ENCODE assay signal across 1 cellular context in the genomic region with DNA sequence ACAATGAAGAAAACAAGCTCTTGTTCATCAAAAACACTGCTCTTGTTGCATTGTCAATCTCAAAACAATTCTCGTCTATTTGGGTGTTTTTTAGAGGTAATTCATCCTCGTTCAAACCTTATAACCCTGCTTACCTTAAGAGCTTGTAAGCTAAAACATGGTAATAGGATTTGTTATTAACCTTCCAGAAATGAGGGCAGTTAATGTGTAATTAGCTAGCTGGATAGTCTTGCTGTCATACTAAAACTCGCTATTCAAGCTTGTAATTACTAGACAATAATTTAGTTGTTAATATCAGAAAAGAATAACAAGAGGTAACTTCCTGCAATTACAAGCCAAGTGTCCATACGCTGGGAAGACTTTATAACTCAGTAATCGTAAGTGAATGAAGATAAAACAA.
TF ChIP-seq lines count a peak whose summit lies in the region.

No MANE protein-coding gene starts in this region.

TF ChIP-seq in GM23338, 12 proteins besides CTCF, POLR2A, EP300 and RAD21 (continued from another document):
- TF ChIP-seq, protein P1, sequence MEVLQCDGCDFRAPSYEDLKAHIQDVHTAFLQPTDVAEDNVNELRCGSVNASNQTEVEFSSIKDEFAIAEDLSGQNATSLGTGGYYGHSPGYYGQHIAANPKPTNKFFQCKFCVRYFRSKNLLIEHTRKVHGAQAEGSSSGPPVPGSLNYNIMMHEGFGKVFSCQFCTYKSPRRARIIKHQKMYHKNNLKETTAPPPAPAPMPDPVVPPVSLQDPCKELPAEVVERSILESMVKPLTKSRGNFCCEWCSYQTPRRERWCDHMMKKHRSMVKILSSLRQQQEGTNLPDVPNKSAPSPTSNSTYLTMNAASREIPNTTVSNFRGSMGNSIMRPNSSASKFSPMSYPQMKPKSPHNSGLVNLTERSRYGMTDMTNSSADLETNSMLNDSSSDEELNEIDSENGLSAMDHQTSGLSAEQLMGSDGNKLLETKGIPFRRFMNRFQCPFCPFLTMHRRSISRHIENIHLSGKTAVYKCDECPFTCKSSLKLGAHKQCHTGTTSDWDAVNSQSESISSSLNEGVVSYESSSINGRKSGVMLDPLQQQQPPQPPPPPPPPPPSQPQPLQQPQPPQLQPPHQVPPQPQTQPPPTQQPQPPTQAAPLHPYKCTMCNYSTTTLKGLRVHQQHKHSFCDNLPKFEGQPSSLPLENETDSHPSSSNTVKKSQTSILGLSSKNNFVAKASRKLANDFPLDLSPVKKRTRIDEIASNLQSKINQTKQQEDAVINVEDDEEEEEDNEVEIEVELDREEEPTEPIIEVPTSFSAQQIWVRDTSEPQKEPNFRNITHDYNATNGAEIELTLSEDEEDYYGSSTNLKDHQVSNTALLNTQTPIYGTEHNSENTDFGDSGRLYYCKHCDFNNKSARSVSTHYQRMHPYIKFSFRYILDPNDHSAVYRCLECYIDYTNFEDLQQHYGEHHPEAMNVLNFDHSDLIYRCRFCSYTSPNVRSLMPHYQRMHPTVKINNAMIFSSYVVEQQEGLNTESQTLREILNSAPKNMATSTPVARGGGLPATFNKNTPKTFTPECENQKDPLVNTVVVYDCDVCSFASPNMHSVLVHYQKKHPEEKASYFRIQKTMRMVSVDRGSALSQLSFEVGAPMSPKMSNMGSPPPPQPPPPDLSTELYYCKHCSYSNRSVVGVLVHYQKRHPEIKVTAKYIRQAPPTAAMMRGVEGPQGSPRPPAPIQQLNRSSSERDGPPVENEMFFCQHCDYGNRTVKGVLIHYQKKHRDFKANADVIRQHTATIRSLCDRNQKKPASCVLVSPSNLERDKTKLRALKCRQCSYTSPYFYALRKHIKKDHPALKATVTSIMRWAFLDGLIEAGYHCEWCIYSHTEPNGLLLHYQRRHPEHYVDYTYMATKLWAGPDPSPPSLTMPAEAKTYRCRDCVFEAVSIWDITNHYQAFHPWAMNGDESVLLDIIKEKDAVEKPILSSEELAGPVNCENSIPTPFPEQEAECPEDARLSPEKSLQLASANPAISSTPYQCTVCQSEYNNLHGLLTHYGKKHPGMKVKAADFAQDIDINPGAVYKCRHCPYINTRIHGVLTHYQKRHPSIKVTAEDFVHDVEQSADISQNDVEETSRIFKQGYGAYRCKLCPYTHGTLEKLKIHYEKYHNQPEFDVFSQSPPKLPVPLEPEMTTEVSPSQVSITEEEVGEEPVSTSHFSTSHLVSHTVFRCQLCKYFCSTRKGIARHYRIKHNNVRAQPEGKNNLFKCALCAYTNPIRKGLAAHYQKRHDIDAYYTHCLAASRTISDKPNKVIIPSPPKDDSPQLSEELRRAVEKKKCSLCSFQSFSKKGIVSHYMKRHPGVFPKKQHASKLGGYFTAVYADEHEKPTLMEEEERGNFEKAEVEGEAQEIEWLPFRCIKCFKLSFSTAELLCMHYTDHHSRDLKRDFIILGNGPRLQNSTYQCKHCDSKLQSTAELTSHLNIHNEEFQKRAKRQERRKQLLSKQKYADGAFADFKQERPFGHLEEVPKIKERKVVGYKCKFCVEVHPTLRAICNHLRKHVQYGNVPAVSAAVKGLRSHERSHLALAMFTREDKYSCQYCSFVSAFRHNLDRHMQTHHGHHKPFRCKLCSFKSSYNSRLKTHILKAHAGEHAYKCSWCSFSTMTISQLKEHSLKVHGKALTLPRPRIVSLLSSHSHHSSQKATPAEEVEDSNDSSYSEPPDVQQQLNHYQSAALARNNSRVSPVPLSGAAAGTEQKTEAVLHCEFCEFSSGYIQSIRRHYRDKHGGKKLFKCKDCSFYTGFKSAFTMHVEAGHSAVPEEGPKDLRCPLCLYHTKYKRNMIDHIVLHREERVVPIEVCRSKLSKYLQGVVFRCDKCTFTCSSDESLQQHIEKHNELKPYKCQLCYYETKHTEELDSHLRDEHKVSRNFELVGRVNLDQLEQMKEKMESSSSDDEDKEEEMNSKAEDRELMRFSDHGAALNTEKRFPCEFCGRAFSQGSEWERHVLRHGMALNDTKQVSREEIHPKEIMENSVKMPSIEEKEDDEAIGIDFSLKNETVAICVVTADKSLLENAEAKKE (CRISPR knock-in tag; IDR thresholded peaks at IDR 0.05) = no peak
- TF ChIP-seq, protein P2, sequence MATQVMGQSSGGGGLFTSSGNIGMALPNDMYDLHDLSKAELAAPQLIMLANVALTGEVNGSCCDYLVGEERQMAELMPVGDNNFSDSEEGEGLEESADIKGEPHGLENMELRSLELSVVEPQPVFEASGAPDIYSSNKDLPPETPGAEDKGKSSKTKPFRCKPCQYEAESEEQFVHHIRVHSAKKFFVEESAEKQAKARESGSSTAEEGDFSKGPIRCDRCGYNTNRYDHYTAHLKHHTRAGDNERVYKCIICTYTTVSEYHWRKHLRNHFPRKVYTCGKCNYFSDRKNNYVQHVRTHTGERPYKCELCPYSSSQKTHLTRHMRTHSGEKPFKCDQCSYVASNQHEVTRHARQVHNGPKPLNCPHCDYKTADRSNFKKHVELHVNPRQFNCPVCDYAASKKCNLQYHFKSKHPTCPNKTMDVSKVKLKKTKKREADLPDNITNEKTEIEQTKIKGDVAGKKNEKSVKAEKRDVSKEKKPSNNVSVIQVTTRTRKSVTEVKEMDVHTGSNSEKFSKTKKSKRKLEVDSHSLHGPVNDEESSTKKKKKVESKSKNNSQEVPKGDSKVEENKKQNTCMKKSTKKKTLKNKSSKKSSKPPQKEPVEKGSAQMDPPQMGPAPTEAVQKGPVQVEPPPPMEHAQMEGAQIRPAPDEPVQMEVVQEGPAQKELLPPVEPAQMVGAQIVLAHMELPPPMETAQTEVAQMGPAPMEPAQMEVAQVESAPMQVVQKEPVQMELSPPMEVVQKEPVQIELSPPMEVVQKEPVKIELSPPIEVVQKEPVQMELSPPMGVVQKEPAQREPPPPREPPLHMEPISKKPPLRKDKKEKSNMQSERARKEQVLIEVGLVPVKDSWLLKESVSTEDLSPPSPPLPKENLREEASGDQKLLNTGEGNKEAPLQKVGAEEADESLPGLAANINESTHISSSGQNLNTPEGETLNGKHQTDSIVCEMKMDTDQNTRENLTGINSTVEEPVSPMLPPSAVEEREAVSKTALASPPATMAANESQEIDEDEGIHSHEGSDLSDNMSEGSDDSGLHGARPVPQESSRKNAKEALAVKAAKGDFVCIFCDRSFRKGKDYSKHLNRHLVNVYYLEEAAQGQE (IDR thresholded peaks at IDR 0.05; ENCODE audit: unreplicated experiment) = no peak
